Comparison of ENCODE assay signal across 35 cellular contexts in the genomic region with DNA sequence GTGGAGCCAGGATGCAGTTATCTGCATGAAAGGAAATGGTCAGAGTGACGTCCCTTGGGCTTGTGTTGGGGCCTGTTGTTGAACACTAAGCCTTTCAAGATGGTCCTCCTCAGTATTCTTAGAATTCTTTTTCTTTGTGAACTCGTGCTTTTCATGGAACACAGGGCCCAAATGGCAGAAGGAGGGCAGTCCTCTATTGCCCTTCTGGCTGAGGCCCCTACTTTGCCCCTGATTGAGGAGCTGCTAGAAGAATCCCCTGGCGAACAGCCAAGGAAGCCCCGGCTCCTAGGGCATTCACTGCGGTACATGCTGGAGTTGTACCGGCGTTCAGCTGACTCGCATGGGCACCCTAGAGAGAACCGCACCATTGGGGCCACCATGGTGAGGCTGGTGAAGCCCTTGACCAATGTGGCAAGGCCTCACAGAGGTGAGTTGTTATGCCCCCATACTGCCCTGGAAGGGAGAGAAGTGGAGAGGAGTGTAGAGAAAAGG. TPM values are rescaled to one million over a fixed set of nuclear protein-coding genes. Genes with fewer than 3 reads are reported as not detected.
"Had no signal": no experiment of that assay in that cellular context is flagged by ENCODE, and none has a peak within 500 bp of the region (broad histone marks: within the 10 kb centered on the region; RNA-seq: fewer than 3 reads in every experiment).

A gene (plus strand): TSS at position 51 of the 492 bp plus-strand sequence. CDS start 49 bp downstream, at position 100.

- H3K27me3 Mint-ChIP-seq: dendritic cell treated with granulocyte-macrophage colony-stimulating factor and Interleukin-4, amounts not matched to agents 40 ng/mL and 50 ng/mL, for 4 days had no signal

- H3K9me3 ChIP-seq: colonic mucosa, esophagus muscularis mucosa, esophagus squamous epithelium, gastrocnemius medialis, gastroesophageal sphincter, heart left ventricle had no signal

- FAIRE-seq: colon, endometrium, frontal cortex had no signal

- H3K27ac Mint-ChIP-seq: dendritic cell treated with granulocyte-macrophage colony-stimulating factor and Interleukin-4, amounts not matched to agents 40 ng/mL and 50 ng/mL, for 4 days; effector memory CD8-positive, alpha-beta T cell; endodermal cell had no signal

- H3K4me1 Mint-ChIP-seq: endodermal cell had no signal

- H3K27ac ChIP-seq: colonic mucosa, coronary artery, dorsolateral prefrontal cortex, epithelial cell of prostate, esophagus muscularis mucosa, esophagus squamous epithelium, foreskin keratinocyte, gastrocnemius medialis, gastroesophageal sphincter, heart left ventricle had no signal

- DNase-seq: colonic mucosa; cortex of kidney; dermis blood vessel endothelial cell; dorsolateral prefrontal cortex; effector CD4-positive, alpha-beta T cell; effector CD8-positive, alpha-beta T cell; effector memory CD4-positive, alpha-beta T cell; effector memory CD8-positive, alpha-beta T cell; endodermal cell; erythroblast; esophagus squamous epithelium; foreskin fibroblast; foreskin keratinocyte; foreskin melanocyte; gastrocnemius medialis; glutamatergic neuron; head of caudate nucleus; heart left ventricle had no signal

- ATAC-seq: effector memory CD8-positive, alpha-beta T cell; esophagus mucosa; foreskin keratinocyte; gastrocnemius medialis; gastroesophageal sphincter; heart left ventricle had no signal

- H3K36me3 ChIP-seq: colonic mucosa, esophagus muscularis mucosa, esophagus squamous epithelium, gastrocnemius medialis, gastroesophageal sphincter, heart left ventricle had no signal

- H3K27me3 ChIP-seq: colonic mucosa, esophagus squamous epithelium, foreskin keratinocyte, gastrocnemius medialis, gastroesophageal sphincter had no signal

- H3K9me3 Mint-ChIP-seq: dendritic cell treated with granulocyte-macrophage colony-stimulating factor and Interleukin-4, amounts not matched to agents 40 ng/mL and 50 ng/mL, for 4 days; effector memory CD8-positive, alpha-beta T cell had no signal

- H3K4me3 ChIP-seq: colonic mucosa, coronary artery, dorsolateral prefrontal cortex, esophagus muscularis mucosa, esophagus squamous epithelium, gastrocnemius medialis, gastroesophageal sphincter, heart left ventricle had no signal

- H3K4me1 ChIP-seq: colonic mucosa, esophagus muscularis mucosa, esophagus squamous epithelium, foreskin keratinocyte, gastrocnemius medialis, gastroesophageal sphincter, heart left ventricle had no signal

- H3K4me3 Mint-ChIP-seq: dendritic cell treated with granulocyte-macrophage colony-stimulating factor and Interleukin-4, amounts not matched to agents 40 ng/mL and 50 ng/mL, for 4 days; effector memory CD8-positive, alpha-beta T cell; endodermal cell had no signal

RNA-seq across cellular contexts. Expression of the gene that starts here (rescaled TPM):
- total RNA-seq: chondrocyte, colonic mucosa, dermis blood vessel endothelial cell, dermis microvascular lymphatic vessel endothelial cell, dorsolateral prefrontal cortex, endodermal cell, endothelial cell of umbilical vein, epithelial cell of proximal tubule, esophagus mucosa, esophagus muscularis mucosa, esophagus squamous epithelium, fibroblast of lung, fibroblast of villous mesenchyme, foreskin keratinocyte, frontal cortex, gastrocnemius medialis, gastroesophageal sphincter, glomerular endothelial cell, heart left ventricle had no signal
- polyA plus RNA-seq: endothelial cell of umbilical vein, esophagus, fibroblast of lung, foreskin keratinocyte, heart left ventricle had no signal
